Comparison of ENCODE assay signal across 1 cellular context in the genomic region with DNA sequence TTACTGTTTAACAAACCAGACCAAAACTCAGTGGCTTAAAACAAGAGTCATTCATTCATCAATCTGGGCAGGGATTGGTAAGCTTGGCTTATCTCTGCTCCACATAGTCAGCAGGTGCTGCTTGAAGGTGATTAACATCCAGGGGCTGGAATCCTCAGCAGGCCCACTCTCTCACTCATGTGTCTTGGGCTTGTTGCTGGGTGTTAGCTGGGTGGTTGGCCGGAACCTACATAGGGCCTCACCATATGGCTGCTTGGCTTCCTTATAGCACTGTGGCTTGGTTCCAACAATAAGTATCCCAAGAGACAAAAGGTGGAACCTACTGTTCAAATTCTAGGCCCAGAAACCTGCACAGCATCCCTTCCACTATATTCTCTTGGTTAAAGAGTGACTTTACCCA.
TF ChIP-seq lines count a peak whose summit lies in the region.

No MANE protein-coding gene starts in this region.

TF ChIP-seq in HepG2, 621 proteins besides CTCF, POLR2A, EP300 and RAD21 (continued from another document):
- TF ChIP-seq, protein P1, sequence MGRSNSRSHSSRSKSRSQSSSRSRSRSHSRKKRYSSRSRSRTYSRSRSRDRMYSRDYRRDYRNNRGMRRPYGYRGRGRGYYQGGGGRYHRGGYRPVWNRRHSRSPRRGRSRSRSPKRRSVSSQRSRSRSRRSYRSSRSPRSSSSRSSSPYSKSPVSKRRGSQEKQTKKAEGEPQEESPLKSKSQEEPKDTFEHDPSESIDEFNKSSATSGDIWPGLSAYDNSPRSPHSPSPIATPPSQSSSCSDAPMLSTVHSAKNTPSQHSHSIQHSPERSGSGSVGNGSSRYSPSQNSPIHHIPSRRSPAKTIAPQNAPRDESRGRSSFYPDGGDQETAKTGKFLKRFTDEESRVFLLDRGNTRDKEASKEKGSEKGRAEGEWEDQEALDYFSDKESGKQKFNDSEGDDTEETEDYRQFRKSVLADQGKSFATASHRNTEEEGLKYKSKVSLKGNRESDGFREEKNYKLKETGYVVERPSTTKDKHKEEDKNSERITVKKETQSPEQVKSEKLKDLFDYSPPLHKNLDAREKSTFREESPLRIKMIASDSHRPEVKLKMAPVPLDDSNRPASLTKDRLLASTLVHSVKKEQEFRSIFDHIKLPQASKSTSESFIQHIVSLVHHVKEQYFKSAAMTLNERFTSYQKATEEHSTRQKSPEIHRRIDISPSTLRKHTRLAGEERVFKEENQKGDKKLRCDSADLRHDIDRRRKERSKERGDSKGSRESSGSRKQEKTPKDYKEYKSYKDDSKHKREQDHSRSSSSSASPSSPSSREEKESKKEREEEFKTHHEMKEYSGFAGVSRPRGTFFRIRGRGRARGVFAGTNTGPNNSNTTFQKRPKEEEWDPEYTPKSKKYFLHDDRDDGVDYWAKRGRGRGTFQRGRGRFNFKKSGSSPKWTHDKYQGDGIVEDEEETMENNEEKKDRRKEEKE (IDR thresholded peaks at IDR 0.05), result no peak
- TF ChIP-seq FOXO1 (CRISPR knock-in tag; IDR thresholded peaks at IDR 0.05) (no peak), ZNF737 (CRISPR knock-in tag; IDR thresholded peaks at IDR 0.05; ENCODE audit: borderline replicate concordance) (no peak), RXRB (CRISPR knock-in tag; IDR thresholded peaks at IDR 0.05; ENCODE audit: borderline replicate concordance) (no peak), ZNF143 (CRISPR knock-in tag; IDR thresholded peaks at IDR 0.05) (no peak)
